8 cellular contexts compared by ENCODE assay signal in genomic region chr2:16900405-16901025, GRCh38.
DNase-seq lines count a peak whose midpoint lies in the region; ATAC-seq and TF ChIP-seq lines count a peak whose summit lies in the region.

No MANE protein-coding gene starts in this region.

- H3K79me2 ChIP-seq in OCI-LY7 (ENCODE audit: insufficient read depth, low read depth, low read length) (no peaks in the 10 kb centered on the region), hepatocyte (no peaks in the 10 kb centered on the region)

- no peaks in the 10 kb centered on the region for H3K4me1 ChIP-seq in OCI-LY7 (ENCODE audit: insufficient read depth, low read length, poor library complexity, severe bottlenecking)
- H3K4me1 ChIP-seq in hepatocyte (ENCODE audit: insufficient read depth) = no peaks in the 10 kb centered on the region

- CTCF ChIA-PET in OCI-LY7 (lab: Charles Lee; ENCODE audit: unreplicated experiment) = no interaction called here

- no peak overlapping the region for H3K27ac ChIP-seq in OCI-LY7 (ENCODE audit: low read depth, low read length, poor library complexity, severe bottlenecking)
- no peak overlapping the region for H3K27ac ChIP-seq in hepatocyte

- peak; percentile 78 for ATAC-seq in GM18870 (IDR thresholded peaks at IDR 0.05; ENCODE audit: unreplicated experiment)
- peak; percentile 84 for ATAC-seq in HG03095 (IDR thresholded peaks at IDR 0.05; ENCODE audit: unreplicated experiment)

- H3K4me2 ChIP-seq in OCI-LY7 (ENCODE audit: low read length) (no peak overlapping the region), hepatocyte (no peak overlapping the region)

- TF ChIP-seq CTCF in OCI-LY7 (conservative IDR thresholded peaks at IDR 0.05; ENCODE audit: low read length) (peak; percentile 99), hepatocyte (IDR thresholded peaks at IDR 0.05; ENCODE audit: poor library complexity) (peak; percentile 60)

- H4K20me1 ChIP-seq in OCI-LY7 (ENCODE audit: insufficient read depth, low read length) = no peaks in the 10 kb centered on the region
- no peaks in the 10 kb centered on the region for H4K20me1 ChIP-seq in hepatocyte (ENCODE audit: insufficient read depth, poor library complexity, severe bottlenecking)

- H2AFZ ChIP-seq in OCI-LY7 (ENCODE audit: low read length) (no peak overlapping the region), hepatocyte (no peak overlapping the region)

- no peaks in the 10 kb centered on the region for H3K9me3 ChIP-seq in OCI-LY7 (ENCODE audit: low read length)
- no peaks in the 10 kb centered on the region for H3K9me3 ChIP-seq in hepatocyte (ENCODE audit: low read depth)

- H3K27me3 ChIP-seq in hepatocyte = no peaks in the 10 kb centered on the region

- DNase-seq in AML-193 (lab: John Stamatoyannopoulos, UW) = peak; percentile 63 to 64
- peak; percentile 57 for DNase-seq in OCI-LY7 (ENCODE audit: low spot score)
- peak; percentile 55 for DNase-seq in hepatocyte (ENCODE audit: low spot score)
- no peak for DNase-seq in amniotic stem cell (lab: John Stamatoyannopoulos, UW)
- DNase-seq in mesenteric fat pad (ENCODE audit: low spot score) = no peak
- DNase-seq in putamen (ENCODE audit: low spot score) = no peak

- POLR2A ChIA-PET in OCI-LY7 (lab: Charles Lee) = no interaction called here

- H3K36me3 ChIP-seq in OCI-LY7 (ENCODE audit: insufficient read depth, low read length) = no peaks in the 10 kb centered on the region
- no peaks in the 10 kb centered on the region for H3K36me3 ChIP-seq in hepatocyte (replicated peaks; ENCODE audit: insufficient read depth, low read depth)

- H3K4me3 ChIP-seq in OCI-LY7 (ENCODE audit: low read depth, low read length, poor library complexity, severe bottlenecking) (no peak overlapping the region), hepatocyte (no peak overlapping the region)

- BruUV-seq in OCI-LY7 (replicated peaks; lab: Mats Ljungman, UMichigan) = no TSS peak

- intact Hi-C loops in OCI-LY7 (cut with micrococcal nuclease; ENCODE audit: unreplicated experiment) = loop anchor here (1.0 to 5.0 kb wide), 2 partner anchors 32 to 128 kb away; no protein-coding TSS in a partner anchor

- 61% methylated on average over 6 of the region's 6 CpGs for WGBS in hepatocyte (ENCODE audit: low lambda C conversion rate, missing lambda C conversion rate)

- H3K9me2 ChIP-seq in OCI-LY7 (ENCODE audit: insufficient read depth, low read length) = no peaks in the 10 kb centered on the region
- no peaks in the 10 kb centered on the region for H3K9me2 ChIP-seq in hepatocyte (replicated peaks; ENCODE audit: insufficient read depth)

Comparison
In these comparisons a context has a peak if more than half of its experiments do, and no peak if none do; other contexts are left out.
1. DNase-seq: peak in AML-193 (2 of 2), OCI-LY7 (single experiment) and hepatocyte (single experiment); none in amniotic stem cell (single experiment), mesenteric fat pad (single experiment) and putamen (single experiment).